Comparison of ENCODE assay signal across 1 cellular context in genomic region chr2:144332356-144333143, GRCh38.
A peak's percentile ranks its signal among the peaks of the same experiment; 100 is the strongest.
TF ChIP-seq lines count a peak whose summit lies in the region.

No MANE protein-coding gene starts in this region.

TF ChIP-seq in HepG2, 621 proteins besides CTCF, POLR2A, EP300 and RAD21 (continued from another document and continues in another):
- TF ChIP-seq ZFYVE20 (CRISPR knock-in tag; IDR thresholded peaks at IDR 0.05; ENCODE audit: borderline replicate concordance, low read depth), result no peak; the same call in 1 of the 2 replicates
- TF ChIP-seq ZNF841 (CRISPR knock-in tag; IDR thresholded peaks at IDR 0.05; ENCODE audit: borderline replicate concordance), result peak; percentile 18; the same call in 1 of the 2 replicates
- no peak for TF ChIP-seq SETDB1 (CRISPR knock-in tag; IDR thresholded peaks at IDR 0.05; ENCODE audit: borderline replicate concordance)
- no peak for TF ChIP-seq ZNF629 (CRISPR knock-in tag; conservative IDR thresholded peaks at IDR 0.05)
- no peak for TF ChIP-seq NCOA5 (CRISPR knock-in tag; IDR thresholded peaks at IDR 0.05)
- peak; percentile 36; the same call in 1 of the 2 replicates for TF ChIP-seq ZNF331 (CRISPR knock-in tag; IDR thresholded peaks at IDR 0.05)
- peak; percentile 81; the same call in 1 of the 2 replicates for TF ChIP-seq HINFP (CRISPR knock-in tag; IDR thresholded peaks at IDR 0.05; ENCODE audit: low read depth)
- 0 out of 2 replicates have a peak, but pooled peaks have one; percentile 52 for TF ChIP-seq IRX3 (CRISPR knock-in tag; IDR thresholded peaks at IDR 0.05; ENCODE audit: borderline replicate concordance, low read depth)
- TF ChIP-seq PRDM15 (CRISPR knock-in tag; IDR thresholded peaks at IDR 0.05), result no peak
- TF ChIP-seq NFAT5 (CRISPR knock-in tag; IDR thresholded peaks at IDR 0.05), result peak; percentile 88
- 0 out of 2 replicates have a peak, but pooled peaks have one; percentile 81 for TF ChIP-seq ZNF451 (CRISPR knock-in tag; IDR thresholded peaks at IDR 0.05)
- no peak for TF ChIP-seq AKAP8 (CRISPR knock-in tag; IDR thresholded peaks at IDR 0.05)
- TF ChIP-seq ZNF20 (CRISPR knock-in tag; IDR thresholded peaks at IDR 0.05), result no peak
- TF ChIP-seq ZNF260 (CRISPR knock-in tag; IDR thresholded peaks at IDR 0.05; ENCODE audit: borderline replicate concordance, low read depth), result no peak
- TF ChIP-seq ZNF879 (CRISPR knock-in tag; IDR thresholded peaks at IDR 0.05), result peak; percentile 82; the same call in 1 of the 2 replicates
- TF ChIP-seq BCL3 (CRISPR knock-in tag; IDR thresholded peaks at IDR 0.05), result peak; percentile 80
- 0 out of 2 replicates have a peak, but pooled peaks have one; percentile 26 for TF ChIP-seq ATF2 (CRISPR knock-in tag; IDR thresholded peaks at IDR 0.05)
- TF ChIP-seq CSRNP2 (CRISPR knock-in tag; conservative IDR thresholded peaks at IDR 0.05; ENCODE audit: low read depth), result 0 out of 2 replicates have a peak, but pooled peaks have one; percentile 36
- TF ChIP-seq SP1 (IDR thresholded peaks at IDR 0.05), result no peak
- no peak for TF ChIP-seq SP1 (CRISPR knock-in tag; IDR thresholded peaks at IDR 0.05)
- TF ChIP-seq ZNF546 (CRISPR knock-in tag; conservative IDR thresholded peaks at IDR 0.05), result 0 out of 2 replicates have a peak, but pooled peaks have one; percentile 26
- TF ChIP-seq TAF1 (CRISPR knock-in tag; IDR thresholded peaks at IDR 0.05), result no peak
- peak; percentile 86; the same call in 1 of the 2 replicates for TF ChIP-seq NFKB2 (CRISPR knock-in tag; IDR thresholded peaks at IDR 0.05; ENCODE audit: borderline replicate concordance)
- TF ChIP-seq POGK (CRISPR knock-in tag; conservative IDR thresholded peaks at IDR 0.05), result no peak; the same call in 1 of the 2 replicates
- TF ChIP-seq ZNF550 (CRISPR knock-in tag; IDR thresholded peaks at IDR 0.05; ENCODE audit: borderline replicate concordance), result no peak
- TF ChIP-seq ZBTB3 (CRISPR knock-in tag; IDR thresholded peaks at IDR 0.05; ENCODE audit: borderline replicate concordance, low read depth), result peak; percentile 29
- no peak for TF ChIP-seq SNAPC2 (CRISPR knock-in tag; IDR thresholded peaks at IDR 0.05)
- TF ChIP-seq MTF1 (CRISPR knock-in tag; IDR thresholded peaks at IDR 0.05), result no peak
- peak; percentile 51; the same call in 1 of the 2 replicates for TF ChIP-seq CSRNP1 (CRISPR knock-in tag; IDR thresholded peaks at IDR 0.05)
- TF ChIP-seq EED (CRISPR knock-in tag; IDR thresholded peaks at IDR 0.05), result 0 out of 2 replicates have a peak, but pooled peaks have one; percentile 44
- TF ChIP-seq NR0B2 (CRISPR knock-in tag; IDR thresholded peaks at IDR 0.05), result peak; percentile 91; the same call in 1 of the 2 replicates
